ENCODE assay signal across 8 cellular contexts in genomic region chr4:100189820-100190642, GRCh38. TPM values are rescaled to one million over a fixed set of nuclear protein-coding genes. Genes with fewer than 3 reads are reported as not detected.
DNase-seq lines count a peak whose midpoint lies in the region; ATAC-seq and TF ChIP-seq lines count a peak whose summit lies in the region.

TSS of gene DDIT4L (minus strand) at chr4:100190468. CDS start at chr4:100189983, 485 bp downstream.

- WGBS in mesodermal cell (ENCODE audit: insufficient coverage in 2 of 2), 2 experiments: 0 to 1% methylated on average over 31 to 38 of the region's 51 CpGs
- 3 to 14% methylated on average over 3 to 34 of the region's 51 CpGs for WGBS in transverse colon (ENCODE audit: low coverage in 1 of 2), 2 donors

- intact Hi-C loops in transverse colon (cut with DNase I; ENCODE audit: low total_unique reads): loop anchor here (10.0 kb wide), 1 partner anchor 125 kb away; no protein-coding TSS in a partner anchor

- no peak for TF ChIP-seq EP300 in transverse colon (IDR thresholded peaks at IDR 0.05; ENCODE audit: low read depth)

- peak within 1 kb of the TSS; percentile 94 for H3K4me3 Mint-ChIP-seq in T-helper 17 cell
- peak within 1 kb of the TSS; percentile 79 for H3K4me3 Mint-ChIP-seq in effector memory CD8-positive, alpha-beta T cell

- peak within 1 kb of the TSS; percentile 4 for H3K27ac Mint-ChIP-seq in T-helper 17 cell
- peak within 1 kb of the TSS; percentile 39 to 82 for H3K27ac Mint-ChIP-seq in effector memory CD8-positive, alpha-beta T cell

- H3K9me3 ChIP-seq in T-helper 17 cell (ENCODE audit: control insufficient read depth, low read length, poor library complexity, severe bottlenecking) (no peaks in the 10 kb centered on the region), mesodermal cell (ENCODE audit: control insufficient read depth, low read length) (no peaks in the 10 kb centered on the region), transverse colon (no peaks in the 10 kb centered on the region)

- H3K27me3 Mint-ChIP-seq in T-helper 17 cell: peaks cover 52% of the 10 kb centered on the region
- H3K27me3 Mint-ChIP-seq in effector memory CD8-positive, alpha-beta T cell: peaks cover 24 to 39% of the 10 kb centered on the region in 2 donors

- H3K27ac ChIP-seq in mesodermal cell (ENCODE audit: low read depth, low read length, severe bottlenecking): no peak within 1 kb of the TSS
- H3K27ac ChIP-seq in transverse colon: peak within 1 kb of the TSS in 2 of 4 donors; percentile 31 to 41

- H3K36me3 ChIP-seq in mesodermal cell (ENCODE audit: control insufficient read depth, insufficient read depth, low read length) (no peaks in the 10 kb centered on the region), transverse colon (no peaks in the 10 kb centered on the region)

- TF ChIP-seq POLR2A in transverse colon (IDR thresholded peaks at IDR 0.05): no peak

- DNase-seq in activated CD4-positive, alpha-beta T cell treated with anti-CD3 and anti-CD28 coated beads for 48 hours: peak; percentile 11
- DNase-seq in activated CD4-positive, alpha-beta T cell treated with anti-CD3 and anti-CD28 coated beads for 4 hours: no peak
- peak in 1 of 3 donors; percentile 10 for DNase-seq in T-helper 17 cell
- DNase-seq in effector memory CD8-positive, alpha-beta T cell: no peak
- peak; percentile 29 for DNase-seq in transverse colon
- no peak for DNase-seq in NCI-H1436 (lab: John Stamatoyannopoulos, UW)
- DNase-seq in NCI-H774 (lab: John Stamatoyannopoulos, UW): no peak

- TF ChIP-seq CTCF in transverse colon (IDR thresholded peaks at IDR 0.05): no peak

- H3K36me3 Mint-ChIP-seq in T-helper 17 cell (ENCODE audit: low read depth): peaks cover 7% of the 10 kb centered on the region
- peaks cover 2% of the 10 kb centered on the region for H3K36me3 Mint-ChIP-seq in effector memory CD8-positive, alpha-beta T cell (ENCODE audit: insufficient read depth)

- peaks cover 15% of the 10 kb centered on the region for H3K4me1 Mint-ChIP-seq in T-helper 17 cell
- H3K4me1 Mint-ChIP-seq in effector memory CD8-positive, alpha-beta T cell (ENCODE audit: low read depth in 2 of 2): peaks cover 8 to 14% of the 10 kb centered on the region in 2 donors

- peaks cover 32% of the 10 kb centered on the region for H3K27me3 ChIP-seq in transverse colon

- H3K9me3 Mint-ChIP-seq in effector memory CD8-positive, alpha-beta T cell: no peaks in the 10 kb centered on the region

- H3K4me1 ChIP-seq in mesodermal cell (ENCODE audit: control insufficient read depth, insufficient read depth, low read length, poor library complexity, severe bottlenecking): peaks cover 4% of the 10 kb centered on the region
- peaks cover 0 to 18% (median 15%) of the 10 kb centered on the region in 4 donors for H3K4me1 ChIP-seq in transverse colon

- peak within 1 kb of the TSS; percentile 49 for H3K4me3 ChIP-seq in mesodermal cell (ENCODE audit: extremely low read depth, insufficient read depth, low read length, poor library complexity, severe bottlenecking)
- H3K4me3 ChIP-seq in transverse colon: peak within 1 kb of the TSS; percentile 41 to 76 (median 51)

- peak; percentile 59 for ATAC-seq in T-helper 17 cell
- peak; percentile 79 for ATAC-seq in effector memory CD8-positive, alpha-beta T cell (replicated peaks)

- in situ Hi-C loops in transverse colon (cut with MboI; ENCODE audit: low pct_ligation_motif_present in 1 of 4, low pct_unique_long_range_greater_than_20kb in 1 of 4, low sequenced_read_pairs in 3 of 4): no loop called here

RNA-seq across cellular contexts. Expression of gene DDIT4L, which starts in this region (rescaled TPM):
- total RNA-seq in T-helper 17 cell: not detected
- 0.33 TPM for polyA plus RNA-seq in mesodermal cell (2013, experiment 1 of 2)
- 0.25 TPM for polyA plus RNA-seq in mesodermal cell (2013, experiment 2 of 2)
- total RNA-seq in transverse colon: 1 to 10 TPM in 1 of 4 donors, under 1 TPM in 1, not detected in 2; 0.79 to 2.0 TPM

Comparison
In these comparisons a context has a peak if more than half of its experiments do, and no peak if none do; other contexts are left out.
1. DNase-seq: peak in activated CD4-positive, alpha-beta T cell treated with anti-CD3 and anti-CD28 coated beads for 48 hours (single experiment) and transverse colon (single experiment); none in activated CD4-positive, alpha-beta T cell treated with anti-CD3 and anti-CD28 coated beads for 4 hours (0 of 2), effector memory CD8-positive, alpha-beta T cell (0 of 3), NCI-H1436 (single experiment) and NCI-H774 (single experiment).
2. Peak in ATAC-seq in T-helper 17 cell; RNA of the gene not detected or under 1 TPM.